ENCODE assay signal across 29 cellular contexts in the genomic region with DNA sequence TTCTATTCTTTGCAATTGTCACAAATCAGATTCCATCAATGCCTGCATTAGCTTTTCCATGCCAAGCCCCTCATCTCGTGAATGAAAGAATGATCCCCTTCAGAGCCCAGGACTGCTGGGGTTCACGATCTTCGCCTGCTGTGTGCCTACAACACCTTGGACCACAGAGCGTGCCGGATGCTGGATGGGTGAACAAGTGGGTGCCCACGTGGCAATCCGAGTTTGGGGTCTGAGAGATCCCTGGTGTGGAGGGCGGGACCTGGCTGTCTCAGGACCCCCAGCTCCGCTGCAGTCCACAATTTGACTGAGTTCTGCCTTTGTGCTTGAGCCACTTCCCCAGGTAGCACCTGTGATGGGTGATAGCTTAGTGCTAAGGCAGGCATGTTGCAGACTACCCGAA.
"Had no signal": no experiment of that assay in that cellular context is flagged by ENCODE, and none has a peak within 500 bp of the region (broad histone marks: within the 10 kb centered on the region; RNA-seq: fewer than 3 reads in every experiment).

No MANE protein-coding gene starts in this region.

- H3K79me2 ChIP-seq: hepatocyte had no signal

- H3K4me1 Mint-ChIP-seq: endodermal cell had no signal

- ATAC-seq: effector memory CD8-positive, alpha-beta T cell; esophagus mucosa; foreskin keratinocyte; gastrocnemius medialis; gastroesophageal sphincter; heart left ventricle; heart right ventricle had no signal

- H3K27me3 Mint-ChIP-seq: dendritic cell treated with granulocyte-macrophage colony-stimulating factor and Interleukin-4, amounts not matched to agents 40 ng/mL and 50 ng/mL, for 4 days had no signal

- H3K9me3 ChIP-seq: colonic mucosa, esophagus squamous epithelium, gastrocnemius medialis had no signal

- H3K27me3 ChIP-seq: colonic mucosa, esophagus squamous epithelium, foreskin keratinocyte, gastrocnemius medialis, gastroesophageal sphincter, heart left ventricle, heart right ventricle, hepatocyte had no signal

- FAIRE-seq: endometrium, endothelial cell of umbilical vein, frontal cortex had no signal

- H3K4me1 ChIP-seq: colonic mucosa, esophagus squamous epithelium, foreskin keratinocyte, gastrocnemius medialis, gastroesophageal sphincter, heart left ventricle, heart right ventricle had no signal

- H2AFZ ChIP-seq: hepatocyte had no signal

- H3K36me3 ChIP-seq: colonic mucosa, esophagus squamous epithelium, gastrocnemius medialis, gastroesophageal sphincter, heart left ventricle, heart right ventricle had no signal

- H3K4me3 Mint-ChIP-seq: dendritic cell treated with granulocyte-macrophage colony-stimulating factor and Interleukin-4, amounts not matched to agents 40 ng/mL and 50 ng/mL, for 4 days; effector memory CD8-positive, alpha-beta T cell; endodermal cell had no signal

- H3K4me2 ChIP-seq: hepatocyte had no signal

- H3K27ac ChIP-seq: colonic mucosa, coronary artery, dorsolateral prefrontal cortex, epithelial cell of prostate, esophagus squamous epithelium, foreskin keratinocyte, gastrocnemius medialis, gastroesophageal sphincter, heart left ventricle, heart right ventricle, hepatocyte had no signal

- H3K27ac Mint-ChIP-seq: dendritic cell treated with granulocyte-macrophage colony-stimulating factor and Interleukin-4, amounts not matched to agents 40 ng/mL and 50 ng/mL, for 4 days; effector memory CD8-positive, alpha-beta T cell; endodermal cell had no signal

- DNase-seq: colonic mucosa; cortex of kidney; dermis blood vessel endothelial cell; dorsolateral prefrontal cortex; effector CD4-positive, alpha-beta T cell; effector CD8-positive, alpha-beta T cell; effector memory CD4-positive, alpha-beta T cell; effector memory CD8-positive, alpha-beta T cell; endodermal cell; erythroblast; esophagus squamous epithelium; foreskin fibroblast; foreskin keratinocyte; foreskin melanocyte; gastrocnemius medialis; glutamatergic neuron; head of caudate nucleus; heart left ventricle; heart right ventricle; hippocampal formation had no signal

- H3K4me3 ChIP-seq: colonic mucosa, coronary artery, dorsolateral prefrontal cortex, esophagus squamous epithelium, gastrocnemius medialis, gastroesophageal sphincter, heart left ventricle, heart right ventricle, hepatocyte had no signal
